ENCODE assay signal across 8 cellular contexts in genomic region chr17:30905742-30906100, GRCh38. TPM values are rescaled to one million over a fixed set of nuclear protein-coding genes. Genes with fewer than 3 reads are reported as not detected.
DNase-seq lines count a peak whose midpoint lies in the region; ATAC-seq and TF ChIP-seq lines count a peak whose summit lies in the region.

No MANE protein-coding gene starts in this region.

- peak overlapping the region; percentile 78 for H3K27ac ChIP-seq in CD4-positive, CD25-positive, alpha-beta regulatory T cell (ENCODE audit: insufficient read depth, low read length, poor library complexity, severe bottlenecking)
- H3K27ac ChIP-seq in lung (ENCODE audit: low read depth in 1 of 2, low read length in 1 of 2) (peak overlapping the region; percentile 55 to 93), tibial artery (peak overlapping the region; percentile 84 to 96)

- DNase-seq in CD4-positive, CD25-positive, alpha-beta regulatory T cell = peak in 1 of 3 donors; percentile 37
- peak; percentile 13 for DNase-seq in NCI-H460 (ENCODE audit: extremely low read depth, low read depth)
- peak; percentile 13 for DNase-seq in cerebellum (ENCODE audit: low spot score)
- DNase-seq in lung (ENCODE audit: low spot score) = no peak
- DNase-seq in tibial artery = no peak
- DNase-seq in stimulated activated naive CD4-positive, alpha-beta T cell treated with Interleukin-2 at 50 U/mL for 16 hours (lab: John Stamatoyannopoulos, UW) = no peak
- no peak for DNase-seq in GM20000 (ENCODE audit: low spot score)

- H3K36me3 Mint-ChIP-seq in CD4-positive, CD25-positive, alpha-beta regulatory T cell = peaks cover 11% of the 10 kb centered on the region

- no peaks in the 10 kb centered on the region for H3K27me3 Mint-ChIP-seq in CD4-positive, CD25-positive, alpha-beta regulatory T cell

- 0 to 1% methylated on average over 11 of the region's 11 CpGs for WGBS in lung, 2 donors

- H3K27ac Mint-ChIP-seq in CD4-positive, CD25-positive, alpha-beta regulatory T cell = peak overlapping the region; percentile 91 to 99 (median 97)

- intact Hi-C loops in tibial artery (cut with DNase I; ENCODE audit: low total_unique reads) = no loop called here

- no peak for TF ChIP-seq CTCF in lung (IDR thresholded peaks at IDR 0.05; ENCODE audit: control extremely low read depth, extremely low read depth)
- TF ChIP-seq CTCF in tibial artery (IDR thresholded peaks at IDR 0.05) = no peak
- no peak for TF ChIP-seq CTCF in GM20000 (IDR thresholded peaks at IDR 0.05; ENCODE audit: extremely low read depth, missing control alignments)

- ATAC-seq in CD4-positive, CD25-positive, alpha-beta regulatory T cell (ENCODE audit: low read depth in 2 of 2) = peak in 1 of 2 donors; percentile 8
- peak; percentile 20 for ATAC-seq in GM21390 (IDR thresholded peaks at IDR 0.05; ENCODE audit: unreplicated experiment)
- ATAC-seq in lung (ENCODE audit: insufficient read depth, low FRiP score) = peak; percentile 29

- H3K36me3 ChIP-seq in CD4-positive, CD25-positive, alpha-beta regulatory T cell (ENCODE audit: control insufficient read depth, insufficient read depth, low read length) = peaks cover 22% of the 10 kb centered on the region
- H3K36me3 ChIP-seq in lung (ENCODE audit: control insufficient read depth in 2 of 2, insufficient read depth in 2 of 2, low read length in 2 of 2) = peaks cover 0 to 20% of the 10 kb centered on the region in 2 donors
- peaks cover 0 to 15% (median 6%) of the 10 kb centered on the region in 3 donors for H3K36me3 ChIP-seq in tibial artery

- H3K4me3 Mint-ChIP-seq in CD4-positive, CD25-positive, alpha-beta regulatory T cell = peak overlapping the region; percentile 86 to 96 (median 92)

- no peaks in the 10 kb centered on the region for H3K9me3 ChIP-seq in CD4-positive, CD25-positive, alpha-beta regulatory T cell (ENCODE audit: control insufficient read depth in 2 of 2, low read length in 2 of 2)
- H3K9me3 ChIP-seq in lung (ENCODE audit: control insufficient read depth in 2 of 2, insufficient read depth in 1 of 2, low read length in 1 of 2) = no peaks in the 10 kb centered on the region
- no peaks in the 10 kb centered on the region for H3K9me3 ChIP-seq in tibial artery

- peaks cover 25 to 71% (median 48%) of the 10 kb centered on the region in 4 donors for H3K4me1 Mint-ChIP-seq in CD4-positive, CD25-positive, alpha-beta regulatory T cell

- H3K4me3 ChIP-seq in CD4-positive, CD25-positive, alpha-beta regulatory T cell (ENCODE audit: low read depth, low read length) = peak overlapping the region; percentile 95
- H3K4me3 ChIP-seq in lung (peak overlapping the region; percentile 95), tibial artery (peak overlapping the region; percentile 57 to 82)

- H3K4me1 ChIP-seq in CD4-positive, CD25-positive, alpha-beta regulatory T cell (ENCODE audit: control insufficient read depth, insufficient read depth, low read length, poor library complexity, severe bottlenecking) = peaks cover 24% of the 10 kb centered on the region
- H3K4me1 ChIP-seq in lung (ENCODE audit: control insufficient read depth in 2 of 2, insufficient read depth in 2 of 2, low read length in 2 of 2) (peaks cover 5 to 6% of the 10 kb centered on the region in 2 donors), tibial artery (peaks cover 0 to 22% (median 10%) of the 10 kb centered on the region in 4 donors)

- no peaks in the 10 kb centered on the region for H3K9me3 Mint-ChIP-seq in CD4-positive, CD25-positive, alpha-beta regulatory T cell

- H3K27me3 ChIP-seq in CD4-positive, CD25-positive, alpha-beta regulatory T cell (ENCODE audit: control insufficient read depth, insufficient read depth, low read length) = no peaks in the 10 kb centered on the region
- H3K27me3 ChIP-seq in lung (ENCODE audit: control insufficient read depth, insufficient read depth) = no peaks in the 10 kb centered on the region
- no peaks in the 10 kb centered on the region for H3K27me3 ChIP-seq in tibial artery

RNA-seq across cellular contexts. Expression of gene TEFM, which starts 0.3 kb away (rescaled TPM):
- total RNA-seq in CD4-positive, CD25-positive, alpha-beta regulatory T cell = 10.0 TPM
- polyA plus RNA-seq in CD4-positive, CD25-positive, alpha-beta regulatory T cell = 10 to 100 TPM; 19.3 to 21.7 (median 19.5) TPM
- total RNA-seq in NCI-H460 (2014; rRNA removed; shearing (Covaris generic)) = 21.5 and 29.4 TPM in 2 replicates
- 18.3 and 21.3 TPM in 2 replicates for polyA plus RNA-seq in NCI-H460 (2014; cell fraction: nucleus; rRNA removed)
- total RNA-seq in cerebellum = 30.7 TPM
- total RNA-seq in lung = 10 to 100 TPM; 12.5 to 14.0 TPM
- 10 to 100 TPM in 1 of 2 donors, 1 to 10 TPM in 1; 7.6 to 10.1 TPM for polyA plus RNA-seq in lung

RNA-seq across cellular contexts. Expression of gene ADAP2, which starts 16.0 kb away (rescaled TPM):
- total RNA-seq in CD4-positive, CD25-positive, alpha-beta regulatory T cell = 2.6 TPM
- polyA plus RNA-seq in CD4-positive, CD25-positive, alpha-beta regulatory T cell = not detected
- total RNA-seq in NCI-H460 (2014; rRNA removed; shearing (Covaris generic)) = 1.2 and 1.3 TPM in 2 replicates
- 0.81 and 1.1 TPM in 2 replicates for polyA plus RNA-seq in NCI-H460 (2014; cell fraction: nucleus; rRNA removed)
- total RNA-seq in cerebellum (8.3 TPM), lung (10 to 100 TPM; 18.6 to 37.1 TPM)
- polyA plus RNA-seq in lung = 10 to 100 TPM; 10.3 to 40.9 TPM

Comparison
In these comparisons a context has a peak if more than half of its experiments do, and no peak if none do; other contexts are left out.
1. DNase-seq: peak in NCI-H460 (single experiment) and cerebellum (single experiment); none in lung (single experiment), tibial artery (0 of 2), stimulated activated naive CD4-positive, alpha-beta T cell treated with Interleukin-2 at 50 U/mL for 16 hours (single experiment) and GM20000 (single experiment).
2. Peak in every context shown above with its lines, with median percentiles within 50 percentile points of each other: H3K27ac ChIP-seq and H3K4me3 ChIP-seq.